In genomic region chr11:67391304-67392181, GRCh38 we compare ENCODE assay signal across 1 cellular context.
A peak's percentile ranks its signal among the peaks of the same experiment; 100 is the strongest.
TF ChIP-seq lines count a peak whose summit lies in the region.

TSS of gene RAD9A (plus strand) at chr11:67391986. CDS start at chr11:67392045, 59 bp downstream.

TF ChIP-seq in HepG2, 621 proteins besides CTCF, POLR2A, EP300 and RAD21 (continued from another document and continues in another):
- TF ChIP-seq ZNF407 (CRISPR knock-in tag; IDR thresholded peaks at IDR 0.05; ENCODE audit: not compliant biosample characterization): peak; percentile 77
- TF ChIP-seq ZKSCAN5 (CRISPR knock-in tag; IDR thresholded peaks at IDR 0.05): no peak
- TF ChIP-seq ZNF333 (CRISPR knock-in tag; IDR thresholded peaks at IDR 0.05; ENCODE audit: borderline replicate concordance): no peak
- peak; percentile 66 for TF ChIP-seq ZSCAN25 (CRISPR knock-in tag; IDR thresholded peaks at IDR 0.05)
- no peak for TF ChIP-seq FOXA1 (IDR thresholded peaks at IDR 0.05)
- 0 out of 2 replicates have a peak, but pooled peaks have one; percentile 27 for TF ChIP-seq FOXA1 (CRISPR knock-in tag; IDR thresholded peaks at IDR 0.05)
- no peak for TF ChIP-seq ZNF326 (CRISPR knock-in tag; IDR thresholded peaks at IDR 0.05; ENCODE audit: borderline replicate concordance)
- TF ChIP-seq NR2C2 (CRISPR knock-in tag; IDR thresholded peaks at IDR 0.05; ENCODE audit: borderline replicate concordance): peak; percentile 68
- TF ChIP-seq ZNF296 (CRISPR knock-in tag; conservative IDR thresholded peaks at IDR 0.05): no peak
- no peak for TF ChIP-seq IKZF1 (IDR thresholded peaks at IDR 0.05)
- peak; percentile 50 for TF ChIP-seq RARA (CRISPR knock-in tag; IDR thresholded peaks at IDR 0.05)
- TF ChIP-seq, protein P1, sequence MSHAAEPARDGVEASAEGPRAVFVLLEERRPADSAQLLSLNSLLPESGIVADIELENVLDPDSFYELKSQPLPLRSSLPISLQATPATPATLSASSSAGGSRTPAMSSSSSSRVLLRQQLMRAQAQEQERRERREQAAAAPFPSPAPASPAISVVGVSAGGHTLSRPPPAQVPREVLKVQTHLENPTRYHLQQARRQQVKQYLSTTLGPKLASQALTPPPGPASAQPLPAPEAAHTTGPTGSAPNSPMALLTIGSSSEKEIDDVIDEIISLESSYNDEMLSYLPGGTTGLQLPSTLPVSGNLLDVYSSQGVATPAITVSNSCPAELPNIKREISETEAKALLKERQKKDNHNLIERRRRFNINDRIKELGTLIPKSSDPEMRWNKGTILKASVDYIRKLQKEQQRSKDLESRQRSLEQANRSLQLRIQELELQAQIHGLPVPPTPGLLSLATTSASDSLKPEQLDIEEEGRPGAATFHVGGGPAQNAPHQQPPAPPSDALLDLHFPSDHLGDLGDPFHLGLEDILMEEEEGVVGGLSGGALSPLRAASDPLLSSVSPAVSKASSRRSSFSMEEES (CRISPR knock-in tag; IDR thresholded peaks at IDR 0.05): peak; percentile 98
- TF ChIP-seq, protein P2, sequence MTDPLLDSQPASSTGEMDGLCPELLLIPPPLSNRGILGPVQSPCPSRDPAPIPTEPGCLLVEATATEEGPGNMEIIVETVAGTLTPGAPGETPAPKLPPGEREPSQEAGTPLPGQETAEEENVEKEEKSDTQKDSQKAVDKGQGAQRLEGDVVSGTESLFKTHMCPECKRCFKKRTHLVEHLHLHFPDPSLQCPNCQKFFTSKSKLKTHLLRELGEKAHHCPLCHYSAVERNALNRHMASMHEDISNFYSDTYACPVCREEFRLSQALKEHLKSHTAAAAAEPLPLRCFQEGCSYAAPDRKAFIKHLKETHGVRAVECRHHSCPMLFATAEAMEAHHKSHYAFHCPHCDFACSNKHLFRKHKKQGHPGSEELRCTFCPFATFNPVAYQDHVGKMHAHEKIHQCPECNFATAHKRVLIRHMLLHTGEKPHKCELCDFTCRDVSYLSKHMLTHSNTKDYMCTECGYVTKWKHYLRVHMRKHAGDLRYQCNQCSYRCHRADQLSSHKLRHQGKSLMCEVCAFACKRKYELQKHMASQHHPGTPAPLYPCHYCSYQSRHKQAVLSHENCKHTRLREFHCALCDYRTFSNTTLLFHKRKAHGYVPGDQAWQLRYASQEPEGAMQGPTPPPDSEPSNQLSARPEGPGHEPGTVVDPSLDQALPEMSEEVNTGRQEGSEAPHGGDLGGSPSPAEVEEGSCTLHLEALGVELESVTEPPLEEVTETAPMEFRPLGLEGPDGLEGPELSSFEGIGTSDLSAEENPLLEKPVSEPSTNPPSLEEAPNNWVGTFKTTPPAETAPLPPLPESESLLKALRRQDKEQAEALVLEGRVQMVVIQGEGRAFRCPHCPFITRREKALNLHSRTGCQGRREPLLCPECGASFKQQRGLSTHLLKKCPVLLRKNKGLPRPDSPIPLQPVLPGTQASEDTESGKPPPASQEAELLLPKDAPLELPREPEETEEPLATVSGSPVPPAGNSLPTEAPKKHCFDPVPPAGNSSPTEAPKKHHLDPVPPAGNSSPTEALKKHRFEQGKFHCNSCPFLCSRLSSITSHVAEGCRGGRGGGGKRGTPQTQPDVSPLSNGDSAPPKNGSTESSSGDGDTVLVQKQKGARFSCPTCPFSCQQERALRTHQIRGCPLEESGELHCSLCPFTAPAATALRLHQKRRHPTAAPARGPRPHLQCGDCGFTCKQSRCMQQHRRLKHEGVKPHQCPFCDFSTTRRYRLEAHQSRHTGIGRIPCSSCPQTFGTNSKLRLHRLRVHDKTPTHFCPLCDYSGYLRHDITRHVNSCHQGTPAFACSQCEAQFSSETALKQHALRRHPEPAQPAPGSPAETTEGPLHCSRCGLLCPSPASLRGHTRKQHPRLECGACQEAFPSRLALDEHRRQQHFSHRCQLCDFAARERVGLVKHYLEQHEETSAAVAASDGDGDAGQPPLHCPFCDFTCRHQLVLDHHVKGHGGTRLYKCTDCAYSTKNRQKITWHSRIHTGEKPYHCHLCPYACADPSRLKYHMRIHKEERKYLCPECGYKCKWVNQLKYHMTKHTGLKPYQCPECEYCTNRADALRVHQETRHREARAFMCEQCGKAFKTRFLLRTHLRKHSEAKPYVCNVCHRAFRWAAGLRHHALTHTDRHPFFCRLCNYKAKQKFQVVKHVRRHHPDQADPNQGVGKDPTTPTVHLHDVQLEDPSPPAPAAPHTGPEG (CRISPR knock-in tag; IDR thresholded peaks at IDR 0.05): peak; percentile 31
- TF ChIP-seq, protein P3, sequence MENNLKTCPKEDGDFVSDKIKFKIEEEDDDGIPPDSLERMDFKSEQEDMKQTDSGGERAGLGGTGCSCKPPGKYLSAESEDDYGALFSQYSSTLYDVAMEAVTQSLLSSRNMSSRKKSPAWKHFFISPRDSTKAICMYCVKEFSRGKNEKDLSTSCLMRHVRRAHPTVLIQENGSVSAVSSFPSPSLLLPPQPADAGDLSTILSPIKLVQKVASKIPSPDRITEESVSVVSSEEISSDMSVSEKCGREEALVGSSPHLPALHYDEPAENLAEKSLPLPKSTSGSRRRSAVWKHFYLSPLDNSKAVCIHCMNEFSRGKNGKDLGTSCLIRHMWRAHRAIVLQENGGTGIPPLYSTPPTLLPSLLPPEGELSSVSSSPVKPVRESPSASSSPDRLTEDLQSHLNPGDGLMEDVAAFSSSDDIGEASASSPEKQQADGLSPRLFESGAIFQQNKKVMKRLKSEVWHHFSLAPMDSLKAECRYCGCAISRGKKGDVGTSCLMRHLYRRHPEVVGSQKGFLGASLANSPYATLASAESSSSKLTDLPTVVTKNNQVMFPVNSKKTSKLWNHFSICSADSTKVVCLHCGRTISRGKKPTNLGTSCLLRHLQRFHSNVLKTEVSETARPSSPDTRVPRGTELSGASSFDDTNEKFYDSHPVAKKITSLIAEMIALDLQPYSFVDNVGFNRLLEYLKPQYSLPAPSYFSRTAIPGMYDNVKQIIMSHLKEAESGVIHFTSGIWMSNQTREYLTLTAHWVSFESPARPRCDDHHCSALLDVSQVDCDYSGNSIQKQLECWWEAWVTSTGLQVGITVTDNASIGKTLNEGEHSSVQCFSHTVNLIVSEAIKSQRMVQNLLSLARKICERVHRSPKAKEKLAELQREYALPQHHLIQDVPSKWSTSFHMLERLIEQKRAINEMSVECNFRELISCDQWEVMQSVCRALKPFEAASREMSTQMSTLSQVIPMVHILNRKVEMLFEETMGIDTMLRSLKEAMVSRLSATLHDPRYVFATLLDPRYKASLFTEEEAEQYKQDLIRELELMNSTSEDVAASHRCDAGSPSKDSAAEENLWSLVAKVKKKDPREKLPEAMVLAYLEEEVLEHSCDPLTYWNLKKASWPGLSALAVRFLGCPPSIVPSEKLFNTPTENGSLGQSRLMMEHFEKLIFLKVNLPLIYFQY (CRISPR knock-in tag; IDR thresholded peaks at IDR 0.05; ENCODE audit: borderline replicate concordance): no peak; the same call in 1 of the 2 replicates
- TF ChIP-seq, protein P4, sequence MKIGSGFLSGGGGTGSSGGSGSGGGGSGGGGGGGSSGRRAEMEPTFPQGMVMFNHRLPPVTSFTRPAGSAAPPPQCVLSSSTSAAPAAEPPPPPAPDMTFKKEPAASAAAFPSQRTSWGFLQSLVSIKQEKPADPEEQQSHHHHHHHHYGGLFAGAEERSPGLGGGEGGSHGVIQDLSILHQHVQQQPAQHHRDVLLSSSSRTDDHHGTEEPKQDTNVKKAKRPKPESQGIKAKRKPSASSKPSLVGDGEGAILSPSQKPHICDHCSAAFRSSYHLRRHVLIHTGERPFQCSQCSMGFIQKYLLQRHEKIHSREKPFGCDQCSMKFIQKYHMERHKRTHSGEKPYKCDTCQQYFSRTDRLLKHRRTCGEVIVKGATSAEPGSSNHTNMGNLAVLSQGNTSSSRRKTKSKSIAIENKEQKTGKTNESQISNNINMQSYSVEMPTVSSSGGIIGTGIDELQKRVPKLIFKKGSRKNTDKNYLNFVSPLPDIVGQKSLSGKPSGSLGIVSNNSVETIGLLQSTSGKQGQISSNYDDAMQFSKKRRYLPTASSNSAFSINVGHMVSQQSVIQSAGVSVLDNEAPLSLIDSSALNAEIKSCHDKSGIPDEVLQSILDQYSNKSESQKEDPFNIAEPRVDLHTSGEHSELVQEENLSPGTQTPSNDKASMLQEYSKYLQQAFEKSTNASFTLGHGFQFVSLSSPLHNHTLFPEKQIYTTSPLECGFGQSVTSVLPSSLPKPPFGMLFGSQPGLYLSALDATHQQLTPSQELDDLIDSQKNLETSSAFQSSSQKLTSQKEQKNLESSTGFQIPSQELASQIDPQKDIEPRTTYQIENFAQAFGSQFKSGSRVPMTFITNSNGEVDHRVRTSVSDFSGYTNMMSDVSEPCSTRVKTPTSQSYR (CRISPR knock-in tag; IDR thresholded peaks at IDR 0.05; ENCODE audit: borderline replicate concordance): peak; percentile 52
- no peak; the same call in 1 of the 2 replicates for TF ChIP-seq GATAD2A (CRISPR knock-in tag; IDR thresholded peaks at IDR 0.05)
- no peak for TF ChIP-seq ZNF10 (CRISPR knock-in tag; IDR thresholded peaks at IDR 0.05; ENCODE audit: borderline replicate concordance, low read depth)
- peak; percentile 78 for TF ChIP-seq TBX3 (IDR thresholded peaks at IDR 0.05; ENCODE audit: borderline replicate concordance)
- peak; percentile 59; the same call in 1 of the 2 replicates for TF ChIP-seq TSC22D2 (CRISPR knock-in tag; IDR thresholded peaks at IDR 0.05; ENCODE audit: borderline replicate concordance)
- TF ChIP-seq, protein P5, sequence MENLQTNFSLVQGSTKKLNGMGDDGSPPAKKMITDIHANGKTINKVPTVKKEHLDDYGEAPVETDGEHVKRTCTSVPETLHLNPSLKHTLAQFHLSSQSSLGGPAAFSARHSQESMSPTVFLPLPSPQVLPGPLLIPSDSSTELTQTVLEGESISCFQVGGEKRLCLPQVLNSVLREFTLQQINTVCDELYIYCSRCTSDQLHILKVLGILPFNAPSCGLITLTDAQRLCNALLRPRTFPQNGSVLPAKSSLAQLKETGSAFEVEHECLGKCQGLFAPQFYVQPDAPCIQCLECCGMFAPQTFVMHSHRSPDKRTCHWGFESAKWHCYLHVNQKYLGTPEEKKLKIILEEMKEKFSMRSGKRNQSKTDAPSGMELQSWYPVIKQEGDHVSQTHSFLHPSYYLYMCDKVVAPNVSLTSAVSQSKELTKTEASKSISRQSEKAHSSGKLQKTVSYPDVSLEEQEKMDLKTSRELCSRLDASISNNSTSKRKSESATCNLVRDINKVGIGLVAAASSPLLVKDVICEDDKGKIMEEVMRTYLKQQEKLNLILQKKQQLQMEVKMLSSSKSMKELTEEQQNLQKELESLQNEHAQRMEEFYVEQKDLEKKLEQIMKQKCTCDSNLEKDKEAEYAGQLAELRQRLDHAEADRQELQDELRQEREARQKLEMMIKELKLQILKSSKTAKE (CRISPR knock-in tag; IDR thresholded peaks at IDR 0.05; ENCODE audit: borderline replicate concordance): peak; percentile 78
- no peak for TF ChIP-seq ZNF496 (CRISPR knock-in tag; IDR thresholded peaks at IDR 0.05; ENCODE audit: insufficient replicate concordance)
- peak; percentile 90 for TF ChIP-seq HDAC2 (CRISPR knock-in tag; IDR thresholded peaks at IDR 0.05)
- TF ChIP-seq ZNF619 (CRISPR knock-in tag; IDR thresholded peaks at IDR 0.05): no peak; the same call in 1 of the 2 replicates
- no peak for TF ChIP-seq REXO4 (CRISPR knock-in tag; IDR thresholded peaks at IDR 0.05; ENCODE audit: borderline replicate concordance)
- peak; percentile 94 for TF ChIP-seq HOXA9 (CRISPR knock-in tag; IDR thresholded peaks at IDR 0.05; ENCODE audit: borderline replicate concordance)
- TF ChIP-seq CBX2 (IDR thresholded peaks at IDR 0.05; ENCODE audit: low read depth, low read length): no peak
- TF ChIP-seq CBX2 (CRISPR knock-in tag; IDR thresholded peaks at IDR 0.05; ENCODE audit: low read depth): no peak
- TF ChIP-seq CREM (IDR thresholded peaks at IDR 0.05): no peak
- TF ChIP-seq CREM (CRISPR knock-in tag; IDR thresholded peaks at IDR 0.05): no peak
- no peak for TF ChIP-seq TAF15 (IDR thresholded peaks at IDR 0.05; ENCODE audit: low read depth, low read length, poor library complexity, severe bottlenecking)
- TF ChIP-seq RFX1 (IDR thresholded peaks at IDR 0.05): no peak
- TF ChIP-seq ZNF484 (CRISPR knock-in tag; IDR thresholded peaks at IDR 0.05; ENCODE audit: borderline replicate concordance, low read depth): 0 out of 2 replicates have a peak, but pooled peaks have one; percentile 78
- peak; percentile 97 for TF ChIP-seq BORCS8-MEF2B (CRISPR knock-in tag; IDR thresholded peaks at IDR 0.05)
